ENCODE assay signal across 18 cellular contexts in genomic region chr4:38144029-38144428, GRCh38.
A peak's percentile ranks its signal among the peaks of the same experiment; 100 is the strongest.
DNase-seq lines count a peak whose midpoint lies in the region; ATAC-seq and TF ChIP-seq lines count a peak whose summit lies in the region.
"Had no signal": no experiment of that assay in that cellular context is flagged by ENCODE, and none has a peak within 500 bp of the region (broad histone marks: within the 10 kb centered on the region; RNA-seq: fewer than 3 reads in every experiment).

No MANE protein-coding gene starts in this region.

- no peaks in the 10 kb centered on the region for H4K20me1 ChIP-seq in IMR-90 (ENCODE audit: insufficient read depth, low read length)
- no peaks in the 10 kb centered on the region for H4K20me1 ChIP-seq in hepatocyte (ENCODE audit: insufficient read depth, poor library complexity, severe bottlenecking)

- peaks cover 37% of the 10 kb centered on the region for H3K9me1 ChIP-seq in IMR-90 (ENCODE audit: insufficient read depth, low read length)

- TF ChIP-seq CTCF in IMR-90 (conservative IDR thresholded peaks at IDR 0.05; ENCODE audit: low read depth, low read length) (no peak), hepatocyte (IDR thresholded peaks at IDR 0.05; ENCODE audit: poor library complexity) (no peak)

- peak overlapping the region; percentile 81 for H2BK20ac ChIP-seq in IMR-90 (ENCODE audit: low read depth, low read length)

- H4K8ac ChIP-seq in IMR-90 (ENCODE audit: low read depth in 2 of 2, low read length in 2 of 2) = peak overlapping the region; percentile 34 to 78; a peak in 3 of 4 replicates

- peak overlapping the region; percentile 79 for H4K91ac ChIP-seq in IMR-90 (ENCODE audit: insufficient read depth, low read depth, low read length)

- peak overlapping the region; percentile 65; the same call in 1 of the 2 replicates for H4K5ac ChIP-seq in IMR-90 (ENCODE audit: low read depth, low read length)

- H3K23ac ChIP-seq in IMR-90 (ENCODE audit: low read depth, low read length) = peak overlapping the region; percentile 33; the same call in 1 of the 2 replicates

- no peak overlapping the region for H3K9ac ChIP-seq in IMR-90 (ENCODE audit: low read depth, low read length)

- peak overlapping the region; percentile 96 for H2BK5ac ChIP-seq in IMR-90 (ENCODE audit: low read depth, low read length, poor library complexity, severe bottlenecking)

- H3K27me3 ChIP-seq in IMR-90 (ENCODE audit: control insufficient read depth, insufficient read depth, low read length) (no peaks in the 10 kb centered on the region), hepatocyte (no peaks in the 10 kb centered on the region)
- H3K27me3 ChIP-seq: SJSA1 had no signal

- H2AFZ ChIP-seq in IMR-90 (replicated peaks; ENCODE audit: low read length, poor library complexity) (no peak overlapping the region), hepatocyte (no peak overlapping the region)

- peaks cover 0 to 7% of the 10 kb centered on the region in 2 experiments; a peak in 1 of 4 replicates for H3K79me1 ChIP-seq in IMR-90 (ENCODE audit: low read depth in 1 of 2, low read length in 2 of 2)

- no peak overlapping the region for H3K56ac ChIP-seq in IMR-90 (ENCODE audit: extremely low read depth, insufficient read depth, low read length)

- H3K4me2 ChIP-seq in IMR-90 (ENCODE audit: low read depth, low read length) = peak overlapping the region; percentile 41; the same call in 1 of the 2 replicates
- no peak overlapping the region for H3K4me2 ChIP-seq in hepatocyte

- in situ Hi-C loops in IMR-90 (cut with MboI; ENCODE audit: low sequenced_read_pairs) = no loop called here

- H3K9me2 ChIP-seq in hepatocyte (replicated peaks; ENCODE audit: insufficient read depth) = no peaks in the 10 kb centered on the region

- BruUV-seq in IMR-90 (replicated peaks; lab: Mats Ljungman, UMichigan) = no TSS peak

- dilution Hi-C loops in IMR-90 (cut with HindIII; ENCODE audit: low sequenced_read_pairs, unreplicated experiment) = no loop called here

- H2AK9ac ChIP-seq in IMR-90 (replicated peaks; ENCODE audit: low read depth, low read length, poor library complexity) = no peak overlapping the region

- H3K27ac ChIP-seq in IMR-90 (ENCODE audit: insufficient read depth, low read length) (peak overlapping the region; percentile 65; the same call in 1 of the 2 replicates), hepatocyte (peak overlapping the region; percentile 32)
- H3K27ac ChIP-seq: SJSA1 had no signal

- H3K14ac ChIP-seq in IMR-90 (replicated peaks; ENCODE audit: low read depth, low read length) = peak overlapping the region; percentile 77; the same call in 1 of the 2 replicates

- no peaks in the 10 kb centered on the region for H3K79me2 ChIP-seq in hepatocyte

- ATAC-seq in IMR-90 (ENCODE audit: low read depth) (no peak), HG02973 (IDR thresholded peaks at IDR 0.05; ENCODE audit: unreplicated experiment) (no peak), GM21423 (IDR thresholded peaks at IDR 0.05; ENCODE audit: unreplicated experiment) (no peak)
- ATAC-seq: CD8-positive, alpha-beta T cell had no signal

- no peak for TF ChIP-seq POLR2A in IMR-90 (IDR thresholded peaks at IDR 0.05; ENCODE audit: low read depth, low read length)

- CTCF ChIA-PET in IMR-90 (lab: Yijun Ruan, JAX) = interaction anchor here (0.6 to 1.4 kb wide), 2 partner anchors 17 to 70 kb away, joined by 3 to 4 read pairs; no protein-coding TSS in a partner anchor

- H2BK15ac ChIP-seq in IMR-90 (ENCODE audit: low read depth, low read length) = peak overlapping the region; percentile 90; the same call in 1 of the 3 replicates

- H3K36me3 ChIP-seq in IMR-90 (ENCODE audit: control insufficient read depth, insufficient read depth, low read length) (0 out of 2 replicates have a peak, but pooled peaks cover 4% of the 10 kb centered on the region), hepatocyte (replicated peaks; ENCODE audit: insufficient read depth, low read depth) (no peaks in the 10 kb centered on the region)
- H3K36me3 ChIP-seq: SJSA1 had no signal

- H2BK120ac ChIP-seq in IMR-90 (ENCODE audit: low read depth, low read length) = peak overlapping the region; percentile 99

- POLR2A ChIA-PET in IMR-90 (lab: Charles Lee; ENCODE audit: unreplicated experiment) = no interaction called here

- H3K4me3 ChIP-seq in IMR-90 (ENCODE audit: insufficient read depth, low read depth, low read length) = no peak overlapping the region
- no peak overlapping the region for H3K4me3 ChIP-seq in hepatocyte
- H3K4me3 ChIP-seq: SJSA1 had no signal

- peak; percentile 44 for DNase-seq in AG20443 (ENCODE audit: low spot score)
- peak; percentile 37 for DNase-seq in IMR-90
- no peak for DNase-seq in hepatocyte (ENCODE audit: low spot score)
- peak; percentile 54 for DNase-seq in retina
- no peak for DNase-seq in T-helper 9 cell
- DNase-seq: AML-193; C1 segment of cervical spinal cord; CD8-positive, alpha-beta T cell; Kasumi-1; NCI-H1417 treated with DMSO at 0.1 percent for 48 hours; NCI-H187 treated with DMSO at 0.1 percent for 48 hours; NCI-H2107; NCI-H2227 treated with DMSO at 0.1 percent for 48 hours; NCI-H510A; NCI-H748 treated with DMSO at 0.1 percent for 48 hours had no signal

- H3K4ac ChIP-seq in IMR-90 (ENCODE audit: low read depth, low read length) = peak overlapping the region; percentile 97

- intact Hi-C loops in IMR-90 (cut with micrococcal nuclease) = loop anchor here (2.0 kb wide), 1 partner anchor 17 kb away; no protein-coding TSS in a partner anchor

- H3K4me1 ChIP-seq in IMR-90 (ENCODE audit: control insufficient read depth, insufficient read depth, low read length) (peaks cover 24% of the 10 kb centered on the region), hepatocyte (ENCODE audit: insufficient read depth) (peaks cover 22% of the 10 kb centered on the region)

- no CpG with 5 or more reads among the region's 1 CpG for WGBS in IMR-90 (ENCODE audit: extremely low coverage in 2 of 2, insufficient read length in 1 of 2), 2 experiments
- WGBS in hepatocyte (ENCODE audit: low lambda C conversion rate, missing lambda C conversion rate) = 63% methylated on average over 1 of the region's 1 CpG

- H3K9me3 ChIP-seq in IMR-90 (ENCODE audit: control insufficient read depth, insufficient read depth, low read length) (no peaks in the 10 kb centered on the region), hepatocyte (ENCODE audit: low read depth) (no peaks in the 10 kb centered on the region)
- H3K9me3 ChIP-seq: SJSA1 had no signal

- peak overlapping the region; percentile 75 for H2AK5ac ChIP-seq in IMR-90 (ENCODE audit: low read depth, low read length)

- TF ChIP-seq RAD21 in IMR-90 (IDR thresholded peaks at IDR 0.05; ENCODE audit: low read length) = no peak

- peak overlapping the region; percentile 88; the same call in 1 of the 2 replicates for H3K18ac ChIP-seq in IMR-90 (ENCODE audit: low read depth, low read length)

TF ChIP-seq in IMR-90, 13 proteins besides CTCF, POLR2A, EP300 and RAD21:
- TF ChIP-seq MAFK (IDR thresholded peaks at IDR 0.05; ENCODE audit: low read depth, low read length) (no peak), MAZ (IDR thresholded peaks at IDR 0.05; ENCODE audit: borderline replicate concordance, low read depth, low read length) (no peak), CEBPB (IDR thresholded peaks at IDR 0.05; ENCODE audit: low read depth, low read length) (peak; percentile 61), RFX5 (IDR thresholded peaks at IDR 0.05; ENCODE audit: low read depth, low read length) (no peak), MXI1 (IDR thresholded peaks at IDR 0.05; ENCODE audit: borderline replicate concordance, low read depth, low read length) (no peak), CHD1 (IDR thresholded peaks at IDR 0.05; ENCODE audit: low read depth, low read length) (no peak), BHLHE40 (IDR thresholded peaks at IDR 0.05; ENCODE audit: low read depth, low read length) (no peak), RCOR1 (IDR thresholded peaks at IDR 0.05; ENCODE audit: insufficient replicate concordance, low read length) (no peak)
- TF ChIP-seq, protein P1, sequence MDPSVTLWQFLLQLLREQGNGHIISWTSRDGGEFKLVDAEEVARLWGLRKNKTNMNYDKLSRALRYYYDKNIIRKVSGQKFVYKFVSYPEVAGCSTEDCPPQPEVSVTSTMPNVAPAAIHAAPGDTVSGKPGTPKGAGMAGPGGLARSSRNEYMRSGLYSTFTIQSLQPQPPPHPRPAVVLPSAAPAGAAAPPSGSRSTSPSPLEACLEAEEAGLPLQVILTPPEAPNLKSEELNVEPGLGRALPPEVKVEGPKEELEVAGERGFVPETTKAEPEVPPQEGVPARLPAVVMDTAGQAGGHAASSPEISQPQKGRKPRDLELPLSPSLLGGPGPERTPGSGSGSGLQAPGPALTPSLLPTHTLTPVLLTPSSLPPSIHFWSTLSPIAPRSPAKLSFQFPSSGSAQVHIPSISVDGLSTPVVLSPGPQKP (IDR thresholded peaks at IDR 0.05; ENCODE audit: borderline replicate concordance, low read depth, low read length) = no peak

Comparison
In these comparisons a context has a peak if more than half of its experiments do, and no peak if none do; other contexts are left out.
1. DNase-seq: peak in AG20443 (single experiment), IMR-90 (single experiment) and retina (single experiment); none in hepatocyte (single experiment) and T-helper 9 cell (single experiment).